ENCODE assay signal across 8 cellular contexts in genomic region chr16:3611145-3611977, GRCh38. TPM values are rescaled to one million over a fixed set of nuclear protein-coding genes. Genes with fewer than 3 reads are reported as not detected.
A peak's percentile ranks its signal among the peaks of the same experiment; 100 is the strongest.
DNase-seq lines count a peak whose midpoint lies in the region; ATAC-seq and TF ChIP-seq lines count a peak whose summit lies in the region.

A gene with protein sequence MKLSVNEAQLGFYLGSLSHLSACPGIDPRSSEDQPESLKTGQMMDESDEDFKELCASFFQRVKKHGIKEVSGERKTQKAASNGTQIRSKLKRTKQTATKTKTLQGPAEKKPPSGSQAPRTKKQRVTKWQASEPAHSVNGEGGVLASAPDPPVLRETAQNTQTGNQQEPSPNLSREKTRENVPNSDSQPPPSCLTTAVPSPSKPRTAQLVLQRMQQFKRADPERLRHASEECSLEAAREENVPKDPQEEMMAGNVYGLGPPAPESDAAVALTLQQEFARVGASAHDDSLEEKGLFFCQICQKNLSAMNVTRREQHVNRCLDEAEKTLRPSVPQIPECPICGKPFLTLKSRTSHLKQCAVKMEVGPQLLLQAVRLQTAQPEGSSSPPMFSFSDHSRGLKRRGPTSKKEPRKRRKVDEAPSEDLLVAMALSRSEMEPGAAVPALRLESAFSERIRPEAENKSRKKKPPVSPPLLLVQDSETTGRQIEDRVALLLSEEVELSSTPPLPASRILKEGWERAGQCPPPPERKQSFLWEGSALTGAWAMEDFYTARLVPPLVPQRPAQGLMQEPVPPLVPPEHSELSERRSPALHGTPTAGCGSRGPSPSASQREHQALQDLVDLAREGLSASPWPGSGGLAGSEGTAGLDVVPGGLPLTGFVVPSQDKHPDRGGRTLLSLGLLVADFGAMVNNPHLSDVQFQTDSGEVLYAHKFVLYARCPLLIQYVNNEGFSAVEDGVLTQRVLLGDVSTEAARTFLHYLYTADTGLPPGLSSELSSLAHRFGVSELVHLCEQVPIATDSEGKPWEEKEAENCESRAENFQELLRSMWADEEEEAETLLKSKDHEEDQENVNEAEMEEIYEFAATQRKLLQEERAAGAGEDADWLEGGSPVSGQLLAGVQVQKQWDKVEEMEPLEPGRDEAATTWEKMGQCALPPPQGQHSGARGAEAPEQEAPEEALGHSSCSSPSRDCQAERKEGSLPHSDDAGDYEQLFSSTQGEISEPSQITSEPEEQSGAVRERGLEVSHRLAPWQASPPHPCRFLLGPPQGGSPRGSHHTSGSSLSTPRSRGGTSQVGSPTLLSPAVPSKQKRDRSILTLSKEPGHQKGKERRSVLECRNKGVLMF (N-terminal part only) (minus strand): TSS chr16:3611606. CDS start chr16:3608964, 2,642 bp downstream.

- peaks cover 38 to 57% (median 57%) of the 10 kb centered on the region in 3 donors for H3K4me1 Mint-ChIP-seq in CD8-positive, alpha-beta memory T cell
- H3K4me1 Mint-ChIP-seq in activated CD8-positive, alpha-beta T cell treated with anti-CD3 and anti-CD28 coated beads, Interleukin-2, amount 10 ng/mL, durations not matched to agents 7 days and 5 days (ENCODE audit: low read depth) = peaks cover 61% of the 10 kb centered on the region

- H3K36me3 Mint-ChIP-seq in CD8-positive, alpha-beta memory T cell = peaks cover 0 to 32% (median 0%) of the 10 kb centered on the region in 3 donors
- peaks cover 55% of the 10 kb centered on the region for H3K36me3 Mint-ChIP-seq in activated CD8-positive, alpha-beta T cell treated with anti-CD3 and anti-CD28 coated beads, Interleukin-2, amount 10 ng/mL, durations not matched to agents 7 days and 5 days (ENCODE audit: low read depth)

- no peaks in the 10 kb centered on the region for H3K9me3 Mint-ChIP-seq in CD8-positive, alpha-beta memory T cell
- no peaks in the 10 kb centered on the region for H3K9me3 Mint-ChIP-seq in activated CD8-positive, alpha-beta T cell treated with anti-CD3 and anti-CD28 coated beads, Interleukin-2, amount 10 ng/mL, durations not matched to agents 7 days and 5 days (ENCODE audit: insufficient read depth)

- no peaks in the 10 kb centered on the region for H3K36me3 ChIP-seq in CD8-positive, alpha-beta memory T cell (ENCODE audit: insufficient read depth, low read length)

- peak; percentile 88 to 95 (median 95) for DNase-seq in CD8-positive, alpha-beta memory T cell
- peak; percentile 100 for DNase-seq in GM20000 (ENCODE audit: low spot score)
- DNase-seq in HS-5 (ENCODE audit: low read depth) = peak; percentile 58
- DNase-seq in NK-92 (lab: John Stamatoyannopoulos, UW; ENCODE audit: unreplicated experiment) = peak; percentile 39
- DNase-seq in activated CD8-positive, alpha-beta T cell treated with anti-CD3 and anti-CD28 coated beads, Interleukin-2, amount 10 ng/mL, durations not matched to agents 7 days and 5 days = peak; percentile 92
- peak; percentile 87 for DNase-seq in effector CD4-positive, alpha-beta T cell
- DNase-seq in lung microvascular endothelial cell (ENCODE audit: low read depth in 2 of 2) = peak; percentile 91 to 93
- peak; percentile 76 to 87 (median 78) for DNase-seq in stimulated activated CD4-positive, alpha-beta T cell treated with anti-CD3 and anti-CD28 coated beads, TNF-alpha, amount 100 ng/mL, for 24 hours (ENCODE audit: low read depth in 3 of 3)

- POLR2A ChIA-PET in CD8-positive, alpha-beta memory T cell (lab: Charles Lee) = interaction anchor here (0.8 to 1.3 kb wide), 2 partner anchors 11 to 34 kb away, joined by 3 to 4 read pairs; partner anchors contain the start of gene NLRC3
- POLR2A ChIA-PET in activated CD8-positive, alpha-beta T cell treated with anti-CD3 and anti-CD28 coated beads, Interleukin-2, amount 10 ng/mL, durations not matched to agents 7 days and 5 days (lab: Charles Lee) = interaction anchor here (0.7 to 2.7 kb wide), 10 partner anchors 11 to 150 kb away, joined by 3 to 17 read pairs (median 4); partner anchors contain the start of gene TRAP1

- CTCF ChIA-PET in CD8-positive, alpha-beta memory T cell (lab: Charles Lee) = interaction anchor here (1.1 to 1.2 kb wide), 2 partner anchors 15 to 84 kb away, joined by 3 to 4 read pairs; no protein-coding TSS in a partner anchor
- CTCF ChIA-PET in activated CD8-positive, alpha-beta T cell treated with anti-CD3 and anti-CD28 coated beads, Interleukin-2, amount 10 ng/mL, durations not matched to agents 7 days and 5 days (lab: Charles Lee) = interaction anchor here (0.6 to 1.5 kb wide), 8 partner anchors 11 to 884 kb away, joined by 3 to 9 read pairs (median 3); partner anchors contain the start of gene NLRC3

- peak within 1 kb of the TSS; percentile 90 to 99 (median 99) for H3K4me3 Mint-ChIP-seq in CD8-positive, alpha-beta memory T cell
- peak within 1 kb of the TSS; percentile 97 for H3K4me3 Mint-ChIP-seq in activated CD8-positive, alpha-beta T cell treated with anti-CD3 and anti-CD28 coated beads, Interleukin-2, amount 10 ng/mL, durations not matched to agents 7 days and 5 days

- H3K27ac Mint-ChIP-seq in CD8-positive, alpha-beta memory T cell = peak within 1 kb of the TSS; percentile 84 to 99 (median 97)
- peak within 1 kb of the TSS; percentile 98 for H3K27ac Mint-ChIP-seq in activated CD8-positive, alpha-beta T cell treated with anti-CD3 and anti-CD28 coated beads, Interleukin-2, amount 10 ng/mL, durations not matched to agents 7 days and 5 days

- peaks cover 23% of the 10 kb centered on the region for H3K4me1 ChIP-seq in CD8-positive, alpha-beta memory T cell (ENCODE audit: insufficient read depth, low read length)

- no peaks in the 10 kb centered on the region for H3K27me3 Mint-ChIP-seq in CD8-positive, alpha-beta memory T cell
- H3K27me3 Mint-ChIP-seq in activated CD8-positive, alpha-beta T cell treated with anti-CD3 and anti-CD28 coated beads, Interleukin-2, amount 10 ng/mL, durations not matched to agents 7 days and 5 days (ENCODE audit: low read depth) = no peaks in the 10 kb centered on the region

- peak; percentile 91 for ATAC-seq in activated CD8-positive, alpha-beta T cell treated with anti-CD3 and anti-CD28 coated beads, Interleukin-2, amount 10 ng/mL, durations not matched to agents 7 days and 5 days

- H3K9me3 ChIP-seq in CD8-positive, alpha-beta memory T cell (ENCODE audit: low read length) = no peaks in the 10 kb centered on the region

- H3K27me3 ChIP-seq in CD8-positive, alpha-beta memory T cell (ENCODE audit: insufficient read depth, low read length, poor library complexity, severe bottlenecking) = no peaks in the 10 kb centered on the region

- H3K4me3 ChIP-seq in CD8-positive, alpha-beta memory T cell (ENCODE audit: low read length) = peak within 1 kb of the TSS; percentile 90

- TF ChIP-seq CTCF in GM20000 (IDR thresholded peaks at IDR 0.05; ENCODE audit: extremely low read depth, missing control alignments) = no peak

- H3K27ac ChIP-seq in CD8-positive, alpha-beta memory T cell (ENCODE audit: low read depth, low read length) = peak within 1 kb of the TSS; percentile 83

RNA-seq across cellular contexts. Expression of the gene that starts here (rescaled TPM):
- 10 to 100 TPM; 11.6 to 11.7 TPM for total RNA-seq in CD8-positive, alpha-beta memory T cell
- 0.63 TPM for polyA plus RNA-seq in CD8-positive, alpha-beta memory T cell
- total RNA-seq in activated CD8-positive, alpha-beta T cell treated with anti-CD3 and anti-CD28 coated beads, Interleukin-2, amount 10 ng/mL, durations not matched to agents 7 days and 5 days = 10 to 100 TPM; 16.3 to 16.5 TPM
- 1.5 and 1.8 TPM in 2 replicates for total RNA-seq in lung microvascular endothelial cell

Comparison
In these comparisons a context has a peak if more than half of its experiments do, and no peak if none do; other contexts are left out.
1. Peak in every context shown above with its lines: DNase-seq, ATAC-seq, H3K4me3 ChIP-seq and H3K27ac ChIP-seq.
2. DNase-seq: peak in every context shown above with its lines; median percentile 100 in GM20000; 95 in CD8-positive, alpha-beta memory T cell; 92 in activated CD8-positive, alpha-beta T cell treated with anti-CD3 and anti-CD28 coated beads, Interleukin-2, amount 10 ng/mL, durations not matched to agents 7 days and 5 days; 92 in lung microvascular endothelial cell; 87 in effector CD4-positive, alpha-beta T cell; 78 in stimulated activated CD4-positive, alpha-beta T cell treated with anti-CD3 and anti-CD28 coated beads, TNF-alpha, amount 100 ng/mL, for 24 hours; 58 in HS-5; 39 in NK-92.